23 cellular contexts compared by ENCODE assay signal in genomic region chr3:155748611-155749365, GRCh38. TPM values are rescaled to one million over a fixed set of nuclear protein-coding genes. Genes with fewer than 3 reads are reported as not detected.
DNase-seq lines count a peak whose midpoint lies in the region; ATAC-seq and TF ChIP-seq lines count a peak whose summit lies in the region.
"Had no signal": no experiment of that assay in that cellular context is flagged by ENCODE, and none has a peak within 500 bp of the region (broad histone marks: within the 10 kb centered on the region; RNA-seq: fewer than 3 reads in every experiment).

No MANE protein-coding gene starts in this region.

- intact Hi-C loops in lower leg skin (cut with DNase I; ENCODE audit: low total_unique reads) = no loop called here

- peak; percentile 25 for DNase-seq in NCI-H82 (lab: John Stamatoyannopoulos, UW)
- no peak for DNase-seq in NCI-H82 treated with DMSO at 0.1 percent for 48 hours (lab: John Stamatoyannopoulos, UW; ENCODE audit: unreplicated experiment)
- peak in 1 of 2 experiments; percentile 14 for DNase-seq in SJCRH30
- DNase-seq in left kidney (ENCODE audit: low read depth, low spot score) = peak; percentile 24
- DNase-seq in lower leg skin (ENCODE audit: low spot score in 2 of 2) = no peak
- DNase-seq: activated CD8-positive, alpha-beta memory T cell treated with anti-CD3 and anti-CD28 coated beads, Interleukin-2, amount 50 U/mL, for 48 hours; activated effector memory CD4-positive, alpha-beta T cell treated with Interleukin-2 at 50 U/mL for 16 hours; DND-41; H9; heart right ventricle; mammary epithelial cell; NCI-H345; NK-92 treated with Interleukin-12 subunit alpha and Interleukin-12 subunit beta, amount 100 ng/mL, for 24 hours; posterior cingulate gyrus; SK-N-SH; testis had no signal

- no peak for TF ChIP-seq POLR2A in lower leg skin (IDR thresholded peaks at IDR 0.05)

- peak overlapping the region; percentile 4; the same call in 1 of the 2 replicates for H3K4me3 ChIP-seq in SJCRH30
- no peak overlapping the region for H3K4me3 ChIP-seq in lower leg skin (ENCODE audit: low read depth, poor library complexity, severe bottlenecking)
- H3K4me3 ChIP-seq: heart right ventricle, testis had no signal

- no peaks in the 10 kb centered on the region for H3K36me3 ChIP-seq in SJCRH30
- H3K36me3 ChIP-seq: heart right ventricle had no signal

- peak overlapping the region; percentile 33; the same call in 1 of the 2 replicates for H3K27ac ChIP-seq in SJCRH30
- H3K27ac ChIP-seq: C4-2B, heart right ventricle, testis, VCaP had no signal

- no peaks in the 10 kb centered on the region for H3K9me3 ChIP-seq in SJCRH30 (replicated peaks)
- H3K9me3 ChIP-seq: heart right ventricle, SK-N-SH, testis had no signal

- H3K4me1 ChIP-seq in SJCRH30 = peaks cover 11% of the 10 kb centered on the region; the same call in 1 of the 2 replicates
- H3K4me1 ChIP-seq: testis had no signal

- no peaks in the 10 kb centered on the region for H3K27me3 ChIP-seq in SJCRH30
- H3K27me3 ChIP-seq: testis had no signal

- 60% methylated on average over 8 of the region's 8 CpGs for WGBS in lower leg skin, 2 donors

- ATAC-seq in GM21825 (IDR thresholded peaks at IDR 0.05; ENCODE audit: unreplicated experiment) = no peak
- no peak for ATAC-seq in HG03457 (IDR thresholded peaks at IDR 0.05; ENCODE audit: unreplicated experiment)
- no peak for ATAC-seq in HG02981 (IDR thresholded peaks at IDR 0.05; ENCODE audit: unreplicated experiment)
- ATAC-seq: heart right ventricle; stimulated activated effector memory CD8-positive, alpha-beta T cell treated with anti-CD3 and anti-CD28 coated beads, Interleukin-12 subunit alpha, Interleukin-12 subunit beta, amount 100 ng/mL, for 72 hours had no signal

- TF ChIP-seq CTCF in lower leg skin (IDR thresholded peaks at IDR 0.05) = no peak

RNA-seq across cellular contexts. Expression of gene PLCH1, which starts 3.9 kb away (rescaled TPM):
- total RNA-seq in SJCRH30 (2014; rRNA removed; shearing (Covaris generic)) = 0.46 and 0.61 TPM in 2 replicates
- total RNA-seq in lower leg skin = 1 to 10 TPM in 1 of 4 donors, under 1 TPM in 3; 0.55 to 1.2 (median 0.79) TPM
- total RNA-seq: endothelial cell of umbilical vein had no signal

RNA-seq across cellular contexts. Expression of gene C3orf33, which starts 57.3 kb away (rescaled TPM):
- 1.7 and 2.8 TPM in 2 replicates for total RNA-seq in SJCRH30 (2014; rRNA removed; shearing (Covaris generic))
- 1 to 10 TPM in 3 of 4 donors, under 1 TPM in 1; 0.59 to 2.6 (median 2.0) TPM for total RNA-seq in lower leg skin

Comparison
In these comparisons a context has a peak if more than half of its experiments do, and no peak if none do; other contexts are left out.
1. DNase-seq: peak in NCI-H82 (single experiment) and left kidney (single experiment); none in NCI-H82 treated with DMSO at 0.1 percent for 48 hours (single experiment) and lower leg skin (0 of 2).